ENCODE assay signal across 1 cellular context in the genomic region with DNA sequence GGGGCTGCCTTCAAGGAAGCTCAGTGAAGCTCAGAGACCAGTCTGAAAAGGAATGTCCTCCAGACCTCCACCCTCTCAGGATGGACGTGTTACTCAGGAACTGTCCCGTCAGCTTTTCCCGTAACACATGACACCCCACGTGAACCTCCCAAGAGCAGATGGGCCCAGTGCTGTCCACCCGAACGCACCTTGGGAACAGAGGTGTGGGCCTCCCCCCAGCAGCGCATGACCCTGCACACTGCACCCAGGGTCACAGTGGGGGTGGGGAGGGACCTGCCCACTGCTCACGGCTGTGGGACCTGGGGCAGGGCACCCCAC.
A peak's percentile ranks its signal among the peaks of the same experiment; 100 is the strongest.
TF ChIP-seq lines count a peak whose summit lies in the region.

No MANE protein-coding gene starts in this region.

TF ChIP-seq in HepG2, 621 proteins besides CTCF, POLR2A, EP300 and RAD21 (continued from another document and continues in another):
- TF ChIP-seq, protein P1, sequence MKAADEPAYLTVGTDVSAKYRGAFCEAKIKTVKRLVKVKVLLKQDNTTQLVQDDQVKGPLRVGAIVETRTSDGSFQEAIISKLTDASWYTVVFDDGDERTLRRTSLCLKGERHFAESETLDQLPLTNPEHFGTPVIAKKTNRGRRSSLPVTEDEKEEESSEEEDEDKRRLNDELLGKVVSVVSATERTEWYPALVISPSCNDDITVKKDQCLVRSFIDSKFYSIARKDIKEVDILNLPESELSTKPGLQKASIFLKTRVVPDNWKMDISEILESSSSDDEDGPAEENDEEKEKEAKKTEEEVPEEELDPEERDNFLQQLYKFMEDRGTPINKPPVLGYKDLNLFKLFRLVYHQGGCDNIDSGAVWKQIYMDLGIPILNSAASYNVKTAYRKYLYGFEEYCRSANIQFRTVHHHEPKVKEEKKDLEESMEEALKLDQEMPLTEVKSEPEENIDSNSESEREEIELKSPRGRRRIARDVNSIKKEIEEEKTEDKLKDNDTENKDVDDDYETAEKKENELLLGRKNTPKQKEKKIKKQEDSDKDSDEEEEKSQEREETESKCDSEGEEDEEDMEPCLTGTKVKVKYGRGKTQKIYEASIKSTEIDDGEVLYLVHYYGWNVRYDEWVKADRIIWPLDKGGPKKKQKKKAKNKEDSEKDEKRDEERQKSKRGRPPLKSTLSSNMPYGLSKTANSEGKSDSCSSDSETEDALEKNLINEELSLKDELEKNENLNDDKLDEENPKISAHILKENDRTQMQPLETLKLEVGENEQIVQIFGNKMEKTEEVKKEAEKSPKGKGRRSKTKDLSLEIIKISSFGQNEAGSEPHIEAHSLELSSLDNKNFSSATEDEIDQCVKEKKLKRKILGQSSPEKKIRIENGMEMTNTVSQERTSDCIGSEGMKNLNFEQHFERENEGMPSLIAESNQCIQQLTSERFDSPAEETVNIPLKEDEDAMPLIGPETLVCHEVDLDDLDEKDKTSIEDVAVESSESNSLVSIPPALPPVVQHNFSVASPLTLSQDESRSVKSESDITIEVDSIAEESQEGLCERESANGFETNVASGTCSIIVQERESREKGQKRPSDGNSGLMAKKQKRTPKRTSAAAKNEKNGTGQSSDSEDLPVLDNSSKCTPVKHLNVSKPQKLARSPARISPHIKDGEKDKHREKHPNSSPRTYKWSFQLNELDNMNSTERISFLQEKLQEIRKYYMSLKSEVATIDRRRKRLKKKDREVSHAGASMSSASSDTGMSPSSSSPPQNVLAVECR (CRISPR knock-in tag; IDR thresholded peaks at IDR 0.05; ENCODE audit: borderline replicate concordance), result no peak; the same call in 1 of the 2 replicates
- no peak for TF ChIP-seq ZBTB25 (CRISPR knock-in tag; IDR thresholded peaks at IDR 0.05)
- TF ChIP-seq IRF9 (CRISPR knock-in tag; IDR thresholded peaks at IDR 0.05; ENCODE audit: borderline replicate concordance), result peak; percentile 65
- TF ChIP-seq TAF15 (IDR thresholded peaks at IDR 0.05; ENCODE audit: low read depth, low read length, poor library complexity, severe bottlenecking), result peak; percentile 26
- TF ChIP-seq ZNF225 (CRISPR knock-in tag; IDR thresholded peaks at IDR 0.05), result peak; percentile 76; the same call in 1 of the 2 replicates
- TF ChIP-seq, protein P2, sequence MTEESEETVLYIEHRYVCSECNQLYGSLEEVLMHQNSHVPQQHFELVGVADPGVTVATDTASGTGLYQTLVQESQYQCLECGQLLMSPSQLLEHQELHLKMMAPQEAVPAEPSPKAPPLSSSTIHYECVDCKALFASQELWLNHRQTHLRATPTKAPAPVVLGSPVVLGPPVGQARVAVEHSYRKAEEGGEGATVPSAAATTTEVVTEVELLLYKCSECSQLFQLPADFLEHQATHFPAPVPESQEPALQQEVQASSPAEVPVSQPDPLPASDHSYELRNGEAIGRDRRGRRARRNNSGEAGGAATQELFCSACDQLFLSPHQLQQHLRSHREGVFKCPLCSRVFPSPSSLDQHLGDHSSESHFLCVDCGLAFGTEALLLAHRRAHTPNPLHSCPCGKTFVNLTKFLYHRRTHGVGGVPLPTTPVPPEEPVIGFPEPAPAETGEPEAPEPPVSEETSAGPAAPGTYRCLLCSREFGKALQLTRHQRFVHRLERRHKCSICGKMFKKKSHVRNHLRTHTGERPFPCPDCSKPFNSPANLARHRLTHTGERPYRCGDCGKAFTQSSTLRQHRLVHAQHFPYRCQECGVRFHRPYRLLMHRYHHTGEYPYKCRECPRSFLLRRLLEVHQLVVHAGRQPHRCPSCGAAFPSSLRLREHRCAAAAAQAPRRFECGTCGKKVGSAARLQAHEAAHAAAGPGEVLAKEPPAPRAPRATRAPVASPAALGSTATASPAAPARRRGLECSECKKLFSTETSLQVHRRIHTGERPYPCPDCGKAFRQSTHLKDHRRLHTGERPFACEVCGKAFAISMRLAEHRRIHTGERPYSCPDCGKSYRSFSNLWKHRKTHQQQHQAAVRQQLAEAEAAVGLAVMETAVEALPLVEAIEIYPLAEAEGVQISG (CRISPR knock-in tag; IDR thresholded peaks at IDR 0.05), result no peak
- TF ChIP-seq ZNF567 (CRISPR knock-in tag; IDR thresholded peaks at IDR 0.05; ENCODE audit: borderline replicate concordance), result no peak
- no peak for TF ChIP-seq SP140L (CRISPR knock-in tag; IDR thresholded peaks at IDR 0.05; ENCODE audit: borderline replicate concordance)
- TF ChIP-seq, protein P3, sequence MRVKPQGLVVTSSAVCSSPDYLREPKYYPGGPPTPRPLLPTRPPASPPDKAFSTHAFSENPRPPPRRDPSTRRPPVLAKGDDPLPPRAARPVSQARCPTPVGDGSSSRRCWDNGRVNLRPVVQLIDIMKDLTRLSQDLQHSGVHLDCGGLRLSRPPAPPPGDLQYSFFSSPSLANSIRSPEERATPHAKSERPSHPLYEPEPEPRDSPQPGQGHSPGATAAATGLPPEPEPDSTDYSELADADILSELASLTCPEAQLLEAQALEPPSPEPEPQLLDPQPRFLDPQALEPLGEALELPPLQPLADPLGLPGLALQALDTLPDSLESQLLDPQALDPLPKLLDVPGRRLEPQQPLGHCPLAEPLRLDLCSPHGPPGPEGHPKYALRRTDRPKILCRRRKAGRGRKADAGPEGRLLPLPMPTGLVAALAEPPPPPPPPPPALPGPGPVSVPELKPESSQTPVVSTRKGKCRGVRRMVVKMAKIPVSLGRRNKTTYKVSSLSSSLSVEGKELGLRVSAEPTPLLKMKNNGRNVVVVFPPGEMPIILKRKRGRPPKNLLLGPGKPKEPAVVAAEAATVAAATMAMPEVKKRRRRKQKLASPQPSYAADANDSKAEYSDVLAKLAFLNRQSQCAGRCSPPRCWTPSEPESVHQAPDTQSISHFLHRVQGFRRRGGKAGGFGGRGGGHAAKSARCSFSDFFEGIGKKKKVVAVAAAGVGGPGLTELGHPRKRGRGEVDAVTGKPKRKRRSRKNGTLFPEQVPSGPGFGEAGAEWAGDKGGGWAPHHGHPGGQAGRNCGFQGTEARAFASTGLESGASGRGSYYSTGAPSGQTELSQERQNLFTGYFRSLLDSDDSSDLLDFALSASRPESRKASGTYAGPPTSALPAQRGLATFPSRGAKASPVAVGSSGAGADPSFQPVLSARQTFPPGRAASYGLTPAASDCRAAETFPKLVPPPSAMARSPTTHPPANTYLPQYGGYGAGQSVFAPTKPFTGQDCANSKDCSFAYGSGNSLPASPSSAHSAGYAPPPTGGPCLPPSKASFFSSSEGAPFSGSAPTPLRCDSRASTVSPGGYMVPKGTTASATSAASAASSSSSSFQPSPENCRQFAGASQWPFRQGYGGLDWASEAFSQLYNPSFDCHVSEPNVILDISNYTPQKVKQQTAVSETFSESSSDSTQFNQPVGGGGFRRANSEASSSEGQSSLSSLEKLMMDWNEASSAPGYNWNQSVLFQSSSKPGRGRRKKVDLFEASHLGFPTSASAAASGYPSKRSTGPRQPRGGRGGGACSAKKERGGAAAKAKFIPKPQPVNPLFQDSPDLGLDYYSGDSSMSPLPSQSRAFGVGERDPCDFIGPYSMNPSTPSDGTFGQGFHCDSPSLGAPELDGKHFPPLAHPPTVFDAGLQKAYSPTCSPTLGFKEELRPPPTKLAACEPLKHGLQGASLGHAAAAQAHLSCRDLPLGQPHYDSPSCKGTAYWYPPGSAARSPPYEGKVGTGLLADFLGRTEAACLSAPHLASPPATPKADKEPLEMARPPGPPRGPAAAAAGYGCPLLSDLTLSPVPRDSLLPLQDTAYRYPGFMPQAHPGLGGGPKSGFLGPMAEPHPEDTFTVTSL (CRISPR knock-in tag; IDR thresholded peaks at IDR 0.05; ENCODE audit: borderline replicate concordance), result no peak
- no peak for TF ChIP-seq WIZ (CRISPR knock-in tag; IDR thresholded peaks at IDR 0.05)
- TF ChIP-seq MYC (CRISPR knock-in tag; IDR thresholded peaks at IDR 0.05; ENCODE audit: borderline replicate concordance), result peak; percentile 74; the same call in 1 of the 2 replicates
- TF ChIP-seq ZNF317 (CRISPR knock-in tag; IDR thresholded peaks at IDR 0.05), result no peak
- TF ChIP-seq, protein P4, sequence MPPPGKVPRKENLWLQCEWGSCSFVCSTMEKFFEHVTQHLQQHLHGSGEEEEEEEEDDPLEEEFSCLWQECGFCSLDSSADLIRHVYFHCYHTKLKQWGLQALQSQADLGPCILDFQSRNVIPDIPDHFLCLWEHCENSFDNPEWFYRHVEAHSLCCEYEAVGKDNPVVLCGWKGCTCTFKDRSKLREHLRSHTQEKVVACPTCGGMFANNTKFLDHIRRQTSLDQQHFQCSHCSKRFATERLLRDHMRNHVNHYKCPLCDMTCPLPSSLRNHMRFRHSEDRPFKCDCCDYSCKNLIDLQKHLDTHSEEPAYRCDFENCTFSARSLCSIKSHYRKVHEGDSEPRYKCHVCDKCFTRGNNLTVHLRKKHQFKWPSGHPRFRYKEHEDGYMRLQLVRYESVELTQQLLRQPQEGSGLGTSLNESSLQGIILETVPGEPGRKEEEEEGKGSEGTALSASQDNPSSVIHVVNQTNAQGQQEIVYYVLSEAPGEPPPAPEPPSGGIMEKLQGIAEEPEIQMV (CRISPR knock-in tag; IDR thresholded peaks at IDR 0.05; ENCODE audit: low read depth), result no peak
- peak; percentile 41; the same call in 1 of the 2 replicates for TF ChIP-seq ZNF747 (CRISPR knock-in tag; IDR thresholded peaks at IDR 0.05; ENCODE audit: borderline replicate concordance)
- TF ChIP-seq RNF219 (CRISPR knock-in tag; IDR thresholded peaks at IDR 0.05), result no peak
- peak; percentile 62; the same call in 1 of the 2 replicates for TF ChIP-seq ZBTB38 (CRISPR knock-in tag; IDR thresholded peaks at IDR 0.05)
- no peak for TF ChIP-seq ZMYM3 (CRISPR knock-in tag; IDR thresholded peaks at IDR 0.05)
- TF ChIP-seq KDM2A (CRISPR knock-in tag; IDR thresholded peaks at IDR 0.05; ENCODE audit: borderline replicate concordance, low read depth), result 0 out of 2 replicates have a peak, but pooled peaks have one; percentile 23
- TF ChIP-seq TIGD3 (CRISPR knock-in tag; IDR thresholded peaks at IDR 0.05; ENCODE audit: borderline replicate concordance), result no peak
- TF ChIP-seq TEAD3 (CRISPR knock-in tag; optimal IDR thresholded peaks at IDR 0.05; ENCODE audit: borderline replicate concordance), result peak; percentile 25
- peak; percentile 64; the same call in 1 of the 2 replicates for TF ChIP-seq ZBTB42 (CRISPR knock-in tag; IDR thresholded peaks at IDR 0.05)
- 0 out of 2 replicates have a peak, but pooled peaks have one; percentile 27 for TF ChIP-seq ZNF512B (CRISPR knock-in tag; IDR thresholded peaks at IDR 0.05; ENCODE audit: borderline replicate concordance)
- no peak for TF ChIP-seq REXO4 (CRISPR knock-in tag; IDR thresholded peaks at IDR 0.05; ENCODE audit: borderline replicate concordance)
- 0 out of 2 replicates have a peak, but pooled peaks have one; percentile 18 for TF ChIP-seq ZFP90 (CRISPR knock-in tag; IDR thresholded peaks at IDR 0.05; ENCODE audit: borderline replicate concordance)
- TF ChIP-seq NCOA1 (CRISPR knock-in tag; IDR thresholded peaks at IDR 0.05), result no peak
- no peak for TF ChIP-seq ATF1 (CRISPR knock-in tag; IDR thresholded peaks at IDR 0.05)
- no peak for TF ChIP-seq FOXK1 (CRISPR knock-in tag; IDR thresholded peaks at IDR 0.05; ENCODE audit: borderline replicate concordance, low read depth)
- no peak for TF ChIP-seq GLI4 (CRISPR knock-in tag; IDR thresholded peaks at IDR 0.05; ENCODE audit: borderline replicate concordance)
